ENCODE assay signal across 8 cellular contexts in the genomic region with DNA sequence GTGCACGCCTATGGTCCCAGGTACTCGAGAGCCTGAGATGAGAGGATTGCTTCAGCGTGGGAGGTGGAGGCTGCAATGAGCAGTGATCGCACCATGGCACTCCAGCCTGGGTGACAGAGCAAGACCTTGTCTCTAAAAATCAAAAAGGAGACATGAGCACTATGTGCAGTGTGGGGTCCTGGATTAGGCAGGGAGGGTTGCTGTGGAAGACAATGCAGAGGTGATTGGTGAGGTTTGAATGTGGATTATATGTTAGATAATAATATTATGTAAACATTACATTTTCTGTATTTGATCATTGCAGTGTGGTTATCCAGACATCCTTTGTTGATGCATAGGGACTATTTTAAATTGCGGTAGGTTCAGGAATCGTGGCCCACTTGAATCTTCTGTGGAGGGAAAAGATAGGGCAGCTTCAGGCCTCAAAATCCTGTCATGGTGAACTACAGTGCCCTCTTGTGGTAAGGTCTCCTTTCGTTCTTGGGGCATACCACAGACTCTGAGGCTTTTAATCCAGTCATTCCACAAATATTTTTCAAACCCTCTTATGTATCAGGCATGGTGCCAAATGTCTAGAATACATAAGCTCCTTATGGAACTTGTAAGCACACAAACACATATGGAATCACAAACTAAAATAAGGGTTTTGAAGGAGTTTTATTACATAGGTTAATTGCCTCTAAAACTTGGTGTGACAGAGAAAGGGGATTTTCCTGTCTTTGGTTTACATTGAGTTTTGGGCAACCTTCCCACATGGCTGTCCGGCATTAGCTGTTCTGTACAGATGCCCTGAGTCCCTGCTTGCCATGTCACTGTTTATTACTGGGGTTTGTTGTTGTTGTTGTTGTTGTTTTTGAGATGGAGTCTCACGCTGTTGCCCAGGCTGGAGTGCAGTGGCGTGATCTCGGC. TPM values are rescaled to one million over a fixed set of nuclear protein-coding genes. Genes with fewer than 3 reads are reported as not detected.
DNase-seq lines count a peak whose midpoint lies in the region; ATAC-seq, FAIRE-seq and TF ChIP-seq lines count a peak whose summit lies in the region.

No MANE protein-coding gene starts in this region.

- H2BK5ac ChIP-seq in IMR-90 (ENCODE audit: low read depth, low read length, poor library complexity, severe bottlenecking): no peak overlapping the region

- 0 out of 2 replicates have a peak overlapping the region, but pooled peaks have one; percentile 51 for H2AK5ac ChIP-seq in IMR-90 (ENCODE audit: low read depth, low read length)

- BruUV-seq in IMR-90 (replicated peaks; lab: Mats Ljungman, UMichigan): no TSS peak

- H3K4me1 Mint-ChIP-seq in activated T-helper 1 cell treated with anti-CD3 and anti-CD28 coated beads, Interleukin-12 subunit alpha, Interleukin-12 subunit beta, Interleukin-2, Interleukin-4 antibody, amounts not matched to agents 30 ng/mL and 10 ng/mL and 1 ng/mL, durations not matched to agents 14 hours and 24 hours and 36 hours (ENCODE audit: low read depth): peaks cover 22% of the 10 kb centered on the region

- no peak overlapping the region for H3K4me3 Mint-ChIP-seq in activated T-helper 1 cell treated with anti-CD3 and anti-CD28 coated beads, Interleukin-12 subunit alpha, Interleukin-12 subunit beta, Interleukin-2, Interleukin-4 antibody, amounts not matched to agents 30 ng/mL and 10 ng/mL and 1 ng/mL, durations not matched to agents 14 hours and 24 hours and 36 hours

- ATAC-seq in IMR-90 (ENCODE audit: low read depth) (peak; percentile 95), foreskin keratinocyte (peak; percentile 86), GM19397 (IDR thresholded peaks at IDR 0.05; ENCODE audit: unreplicated experiment) (no peak)

- no peak overlapping the region for H4K8ac ChIP-seq in IMR-90 (ENCODE audit: low read depth in 2 of 2, low read length in 2 of 2)

- H3K4me1 ChIP-seq in IMR-90 (ENCODE audit: control insufficient read depth, insufficient read depth, low read length) (peaks cover 10% of the 10 kb centered on the region), foreskin keratinocyte (peaks cover 18% of the 10 kb centered on the region), parathyroid adenoma (no peaks in the 10 kb centered on the region)

- no peak overlapping the region for H3K23ac ChIP-seq in IMR-90 (ENCODE audit: low read depth, low read length)

- TF ChIP-seq RAD21 in IMR-90 (IDR thresholded peaks at IDR 0.05; ENCODE audit: low read length): peak; percentile 83

- H3K14ac ChIP-seq in IMR-90 (replicated peaks; ENCODE audit: low read depth, low read length): no peak overlapping the region

- CTCF ChIA-PET in IMR-90 (lab: Yijun Ruan, JAX): interaction anchor here (0.6 to 1.6 kb wide), 12 partner anchors 9 to 604 kb away, joined by 3 to 21 read pairs (median 3); no protein-coding TSS in a partner anchor

- H3K4me2 ChIP-seq in IMR-90 (ENCODE audit: low read depth, low read length): no peak overlapping the region
- H3K4me2 ChIP-seq in parathyroid adenoma (ENCODE audit: low read length): no peak overlapping the region

- H3K27ac Mint-ChIP-seq in activated T-helper 1 cell treated with anti-CD3 and anti-CD28 coated beads, Interleukin-12 subunit alpha, Interleukin-12 subunit beta, Interleukin-2, Interleukin-4 antibody, amounts not matched to agents 30 ng/mL and 10 ng/mL and 1 ng/mL, durations not matched to agents 14 hours and 24 hours and 36 hours: no peak overlapping the region

- TF ChIP-seq CTCF in IMR-90 (conservative IDR thresholded peaks at IDR 0.05; ENCODE audit: low read depth, low read length) (peak; percentile 83), foreskin keratinocyte (conservative IDR thresholded peaks at IDR 0.05) (peak; percentile 95), parathyroid adenoma (IDR thresholded peaks at IDR 0.05) (peak; percentile 84)

- no peak overlapping the region; the same call in 1 of the 2 replicates for H2BK120ac ChIP-seq in IMR-90 (ENCODE audit: low read depth, low read length)

- H4K5ac ChIP-seq in IMR-90 (ENCODE audit: low read depth, low read length): no peak overlapping the region

- in situ Hi-C loops in IMR-90 (cut with MboI; ENCODE audit: low sequenced_read_pairs): loop anchor here (25.0 kb wide), 1 partner anchor 532 kb away; no protein-coding TSS in a partner anchor

- POLR2A ChIA-PET in IMR-90 (lab: Charles Lee; ENCODE audit: unreplicated experiment): no interaction called here

- H2BK20ac ChIP-seq in IMR-90 (ENCODE audit: low read depth, low read length): peak overlapping the region; percentile 40; the same call in 1 of the 2 replicates

- H3K9me1 ChIP-seq in IMR-90 (ENCODE audit: insufficient read depth, low read length): peaks cover 4% of the 10 kb centered on the region; the same call in 1 of the 2 replicates

- H4K20me1 ChIP-seq in IMR-90 (ENCODE audit: insufficient read depth, low read length): no peaks in the 10 kb centered on the region

- dilution Hi-C loops in IMR-90 (cut with HindIII; ENCODE audit: low sequenced_read_pairs, unreplicated experiment): no loop called here

- H3K27me3 Mint-ChIP-seq in activated T-helper 1 cell treated with anti-CD3 and anti-CD28 coated beads, Interleukin-12 subunit alpha, Interleukin-12 subunit beta, Interleukin-2, Interleukin-4 antibody, amounts not matched to agents 30 ng/mL and 10 ng/mL and 1 ng/mL, durations not matched to agents 14 hours and 24 hours and 36 hours (ENCODE audit: insufficient read depth): no peaks in the 10 kb centered on the region

- H3K79me2 ChIP-seq in parathyroid adenoma: peaks cover 2% of the 10 kb centered on the region

- intact Hi-C loops in IMR-90 (cut with micrococcal nuclease): loop anchor here (1.0 to 10.0 kb wide), 5 partner anchors 125 to 779 kb away; no protein-coding TSS in a partner anchor
- intact Hi-C loops in activated T-helper 1 cell treated with anti-CD3 and anti-CD28 coated beads, Interleukin-12 subunit alpha, Interleukin-12 subunit beta, Interleukin-2, Interleukin-4 antibody, amounts not matched to agents 30 ng/mL and 10 ng/mL and 1 ng/mL, durations not matched to agents 14 hours and 24 hours and 36 hours (cut with micrococcal nuclease): loop anchor here (1.0 to 10.0 kb wide), 7 partner anchors 125 to 1377 kb away; no protein-coding TSS in a partner anchor

- peak overlapping the region; percentile 54 for H3K4ac ChIP-seq in IMR-90 (ENCODE audit: low read depth, low read length)

- H3K56ac ChIP-seq in IMR-90 (ENCODE audit: extremely low read depth, insufficient read depth, low read length): no peak overlapping the region

- H3K36me3 ChIP-seq in IMR-90 (ENCODE audit: control insufficient read depth, insufficient read depth, low read length): no peaks in the 10 kb centered on the region
- H3K36me3 ChIP-seq in parathyroid adenoma (ENCODE audit: control insufficient read depth, insufficient read depth, low read length): no peaks in the 10 kb centered on the region

- H2BK15ac ChIP-seq in IMR-90 (ENCODE audit: low read depth, low read length): no peak overlapping the region; the same call in 2 of the 3 replicates

- H3K9ac ChIP-seq in IMR-90 (ENCODE audit: low read depth, low read length) (no peak overlapping the region), parathyroid adenoma (no peak overlapping the region)

- H3K79me1 ChIP-seq in IMR-90 (ENCODE audit: low read depth in 1 of 2, low read length in 2 of 2): no peaks in the 10 kb centered on the region

- no peak overlapping the region for H3K18ac ChIP-seq in IMR-90 (ENCODE audit: low read depth, low read length)

- WGBS in IMR-90 (ENCODE audit: extremely low coverage in 2 of 2, insufficient read length in 1 of 2), 2 experiments: 96% methylated on average over 3 of the region's 11 CpGs; no CpG with 5 or more reads in 1 of the 2 experiments

- H3K9me3 ChIP-seq in IMR-90 (ENCODE audit: control insufficient read depth, insufficient read depth, low read length) (no peaks in the 10 kb centered on the region), parathyroid adenoma (ENCODE audit: control insufficient read depth, low read length) (no peaks in the 10 kb centered on the region)

- DNase-seq in CD1c-positive myeloid dendritic cell (ENCODE audit: extremely low spot score): peak; percentile 68
- peak; percentile 48 for DNase-seq in GM19239 (ENCODE audit: insufficient read length, low spot score)
- peak; percentile 97 for DNase-seq in IMR-90
- DNase-seq in OCI-M2 (lab: John Stamatoyannopoulos, UW; ENCODE audit: unreplicated experiment): peak; percentile 43
- DNase-seq in activated T-helper 1 cell treated with anti-CD3 and anti-CD28 coated beads, Interleukin-12 subunit alpha, Interleukin-12 subunit beta, Interleukin-2, Interleukin-4 antibody, amounts not matched to agents 30 ng/mL and 10 ng/mL and 1 ng/mL, durations not matched to agents 14 hours and 24 hours and 36 hours (ENCODE audit: low spot score): peak; percentile 36
- peak; percentile 80 to 92 for DNase-seq in foreskin keratinocyte

- H3K27ac ChIP-seq in IMR-90 (ENCODE audit: insufficient read depth, low read length): no peak overlapping the region
- no peak overlapping the region for H3K27ac ChIP-seq in foreskin keratinocyte
- no peak overlapping the region for H3K27ac ChIP-seq in parathyroid adenoma

- H2AK9ac ChIP-seq in IMR-90 (replicated peaks; ENCODE audit: low read depth, low read length, poor library complexity): no peak overlapping the region

- H4K91ac ChIP-seq in IMR-90 (ENCODE audit: insufficient read depth, low read depth, low read length): no peak overlapping the region

- H3K9me3 Mint-ChIP-seq in activated T-helper 1 cell treated with anti-CD3 and anti-CD28 coated beads, Interleukin-12 subunit alpha, Interleukin-12 subunit beta, Interleukin-2, Interleukin-4 antibody, amounts not matched to agents 30 ng/mL and 10 ng/mL and 1 ng/mL, durations not matched to agents 14 hours and 24 hours and 36 hours: no peaks in the 10 kb centered on the region

- H3K27me3 ChIP-seq in IMR-90 (ENCODE audit: control insufficient read depth, insufficient read depth, low read length): no peaks in the 10 kb centered on the region
- no peaks in the 10 kb centered on the region for H3K27me3 ChIP-seq in foreskin keratinocyte
- H3K27me3 ChIP-seq in parathyroid adenoma (ENCODE audit: control insufficient read depth, insufficient read depth, low read length): no peaks in the 10 kb centered on the region

- no peak for TF ChIP-seq POLR2A in IMR-90 (IDR thresholded peaks at IDR 0.05; ENCODE audit: low read depth, low read length)

- no peak overlapping the region for H3K4me3 ChIP-seq in IMR-90 (ENCODE audit: insufficient read depth, low read depth, low read length)
- H3K4me3 ChIP-seq in parathyroid adenoma (ENCODE audit: low read depth, low read length): no peak overlapping the region

- peaks cover 24% of the 10 kb centered on the region for H3K36me3 Mint-ChIP-seq in activated T-helper 1 cell treated with anti-CD3 and anti-CD28 coated beads, Interleukin-12 subunit alpha, Interleukin-12 subunit beta, Interleukin-2, Interleukin-4 antibody, amounts not matched to agents 30 ng/mL and 10 ng/mL and 1 ng/mL, durations not matched to agents 14 hours and 24 hours and 36 hours (ENCODE audit: low read depth)

- peak overlapping the region; percentile 24 for H2AFZ ChIP-seq in IMR-90 (replicated peaks; ENCODE audit: low read length, poor library complexity)
- H2AFZ ChIP-seq in parathyroid adenoma: no peak overlapping the region

- FAIRE-seq in GM19239 (lab: Jason Lieb, UNC): no peak

RNA-seq across cellular contexts. Expression of a gene that starts 37.7 kb away (rescaled TPM):
- 7.9 and 9.4 TPM in 2 replicates for total RNA-seq in IMR-90 (2012; rRNA removed)
- 3.1 and 3.9 TPM in 2 replicates for polyA plus RNA-seq in IMR-90 (2012; rRNA removed)
- polyA plus RNA-seq in IMR-90 (2012; cell fraction: cytosol; rRNA removed): 1.5 and 2.0 TPM in 2 replicates
- polyA plus RNA-seq in IMR-90 (2012; cell fraction: nucleus; rRNA removed; ENCODE audit: low replicate concordance): 1.7 and 2.4 TPM in 2 replicates
- 16.3 and 16.6 TPM in 2 replicates for total RNA-seq in activated T-helper 1 cell treated with anti-CD3 and anti-CD28 coated beads, Interleukin-12 subunit alpha, Interleukin-12 subunit beta, Interleukin-2, Interleukin-4 antibody, amounts not matched to agents 30 ng/mL and 10 ng/mL and 1 ng/mL, durations not matched to agents 14 hours and 24 hours and 36 hours
- 4.0 and 4.5 TPM in 2 replicates for total RNA-seq in foreskin keratinocyte
- 1.8 and 1.9 TPM in 2 replicates for polyA plus RNA-seq in foreskin keratinocyte

Comparison
In these comparisons a context has a peak if more than half of its experiments do, and no peak if none do; other contexts are left out.
1. DNase-seq: peak in every context shown above with its lines; median percentile 97 in IMR-90; 86 in foreskin keratinocyte; 68 in CD1c-positive myeloid dendritic cell; 48 in GM19239; 43 in OCI-M2; 36 in activated T-helper 1 cell treated with anti-CD3 and anti-CD28 coated beads, Interleukin-12 subunit alpha, Interleukin-12 subunit beta, Interleukin-2, Interleukin-4 antibody, amounts not matched to agents 30 ng/mL and 10 ng/mL and 1 ng/mL, durations not matched to agents 14 hours and 24 hours and 36 hours.